Comparison of ENCODE assay signal across 1 cellular context in genomic region chr17:39365872-39366271, GRCh38.
TF ChIP-seq lines count a peak whose summit lies in the region.

No MANE protein-coding gene starts in this region.

TF ChIP-seq in SK-N-SH, 30 proteins besides CTCF, POLR2A, EP300 and RAD21 (continued from another document):
- TF ChIP-seq REST (IDR thresholded peaks at IDR 0.05; ENCODE audit: low read depth, low read length) (no peak), PBX3 (IDR thresholded peaks at IDR 0.05) (no peak), NRF1 (IDR thresholded peaks at IDR 0.05; ENCODE audit: low read depth, low read length) (no peak), MXI1 (IDR thresholded peaks at IDR 0.05; ENCODE audit: low read depth, low read length) (no peak), RXRA (IDR thresholded peaks at IDR 0.05; ENCODE audit: borderline replicate concordance, low read depth) (no peak), RFX5 (IDR thresholded peaks at IDR 0.05; ENCODE audit: low read length) (no peak), IRF3 (IDR thresholded peaks at IDR 0.05; ENCODE audit: low read depth, low read length) (no peak), TCF12 (IDR thresholded peaks at IDR 0.05) (no peak), FOSL2 (IDR thresholded peaks at IDR 0.05; ENCODE audit: borderline replicate concordance, low read depth) (no peak), FOXJ3 (CRISPR knock-in tag; IDR thresholded peaks at IDR 0.05) (no peak), MAX (IDR thresholded peaks at IDR 0.05; ENCODE audit: low read depth) (no peak)
